In the genomic region with DNA sequence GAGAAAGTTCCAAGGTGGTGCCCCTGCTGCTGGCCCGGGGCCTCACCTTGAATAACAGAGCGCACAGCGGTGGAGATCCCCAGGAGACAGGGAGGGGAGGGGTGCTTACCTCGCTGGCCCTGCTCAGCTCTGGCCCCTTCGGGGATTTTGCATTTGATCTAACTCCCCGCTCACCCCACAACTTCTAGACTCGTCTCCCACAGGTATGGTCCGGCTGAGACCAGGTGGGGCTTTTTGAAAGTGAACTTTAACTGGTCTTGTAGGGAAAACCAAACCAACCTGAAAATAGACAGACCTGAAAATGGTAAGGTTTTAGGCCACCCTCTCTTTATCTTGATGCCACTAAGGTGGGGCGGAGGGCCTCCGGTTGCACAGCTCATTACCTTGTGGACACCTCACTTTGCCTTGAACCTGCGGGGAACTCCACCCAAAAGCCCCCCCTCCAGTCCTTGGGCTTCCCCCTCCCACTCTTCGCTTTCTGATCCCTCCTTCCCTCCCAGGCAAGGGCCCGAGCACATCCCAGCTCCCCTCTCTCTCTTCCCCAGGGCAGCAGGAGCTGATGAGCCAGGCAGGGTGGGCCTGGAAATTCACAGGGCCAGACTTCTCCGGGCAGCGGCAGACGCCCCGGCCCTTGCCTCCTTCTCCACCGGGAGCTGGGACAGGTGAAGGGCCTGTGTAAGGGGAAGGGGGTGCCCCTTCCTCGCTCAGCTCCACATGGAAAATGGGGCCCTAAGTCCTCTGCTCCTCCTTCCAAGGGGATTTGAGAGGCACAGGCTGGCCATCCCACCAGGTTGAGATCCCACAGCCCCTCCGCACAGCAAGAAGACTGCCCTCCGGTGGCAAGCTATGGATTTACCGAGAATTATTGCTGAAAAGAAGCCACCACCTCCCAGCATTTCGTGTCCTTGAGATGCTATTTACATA, we compare ENCODE assay signal across 9 cellular contexts. TPM values are rescaled to one million over a fixed set of nuclear protein-coding genes. Genes with fewer than 3 reads are reported as not detected.
A peak's percentile ranks its signal among the peaks of the same experiment; 100 is the strongest.
DNase-seq lines count a peak whose midpoint lies in the region; ATAC-seq, FAIRE-seq and TF ChIP-seq lines count a peak whose summit lies in the region.
"Had no signal": no experiment of that assay in that cellular context is flagged by ENCODE, and none has a peak within 500 bp of the region (broad histone marks: within the 10 kb centered on the region; RNA-seq: fewer than 3 reads in every experiment).

No MANE protein-coding gene starts in this region.

- H3K27me3 ChIP-seq in heart right ventricle (peaks cover 0 to 22% (median 9%) of the 10 kb centered on the region in 7 donors), MG63 (no peaks in the 10 kb centered on the region)

- peak overlapping the region; percentile 76 for H3K27ac Mint-ChIP-seq in WTC11

- TF ChIP-seq POLR2A in H54 (IDR thresholded peaks at IDR 0.05; ENCODE audit: low read depth, low read length), result no peak

- POLR2A ChIA-PET in WTC11 (lab: Charles Lee), result interaction anchor here (0.7 to 2.2 kb wide), 5 partner anchors 12 to 256 kb away, joined by 3 to 16 read pairs (median 4); a partner anchor contains a TSS

- H3K4me1 ChIP-seq in heart right ventricle, result peaks cover 0 to 5% (median 0%) of the 10 kb centered on the region in 9 donors

- FAIRE-seq in H54 (lab: Jason Lieb, UNC), result no peak

- H3K4me1 Mint-ChIP-seq in WTC11, result peaks cover 38% of the 10 kb centered on the region

- H3K9me3 ChIP-seq in heart right ventricle (peaks cover 0 to 29% (median 7%) of the 10 kb centered on the region in 11 donors), MG63 (peaks cover 6% of the 10 kb centered on the region; the same call in 1 of the 2 replicates)

- H3K4me3 ChIP-seq in heart right ventricle (no peak overlapping the region), MG63 (no peak overlapping the region)
- H3K4me3 ChIP-seq: lung had no signal

- peak overlapping the region; percentile 54 for H3K4me3 Mint-ChIP-seq in WTC11

- peak in 3 of 8 donors; percentile 10 to 40 (median 24) for ATAC-seq in heart right ventricle
- no peak for ATAC-seq in Right ventricle myocardium superior (ENCODE audit: poor library complexity)
- ATAC-seq in WTC11, result peak; percentile 79
- ATAC-seq in esophagus mucosa, result peak; percentile 40

- no peak overlapping the region for H3K27ac ChIP-seq in heart right ventricle

- H3K9me3 Mint-ChIP-seq in WTC11, result peaks cover 13% of the 10 kb centered on the region; the same call in 1 of the 2 replicates

- intact Hi-C loops in heart right ventricle (cut with DNase I) (no loop called here), Right ventricle myocardium superior (cut with DNase I) (no loop called here), posterior vena cava (cut with DNase I) (no loop called here)

- no peaks in the 10 kb centered on the region for H3K36me3 ChIP-seq in heart right ventricle
- no peaks in the 10 kb centered on the region for H3K36me3 ChIP-seq in MG63

- H3K36me3 Mint-ChIP-seq in WTC11, result peaks cover 25% of the 10 kb centered on the region

- H3K27me3 Mint-ChIP-seq in WTC11 (ENCODE audit: low read depth), result no peaks in the 10 kb centered on the region

- 41 to 42% methylated on average over 23 of the region's 23 CpGs for WGBS in heart right ventricle, 2 donors

- TF ChIP-seq CTCF in heart right ventricle (IDR thresholded peaks at IDR 0.05) (peak in 8 of 9 donors; percentile 20 to 57 (median 49)), WTC11 (IDR thresholded peaks at IDR 0.05) (0 out of 2 replicates have a peak, but pooled peaks have one; percentile 39)

- DNase-seq in heart right ventricle (peak in 1 of 2 donors; percentile 20), Right ventricle myocardium superior (no peak), H54 (ENCODE audit: insufficient read length, low spot score) (peak; percentile 30), MG63 (peak; percentile 32), WTC11 (ENCODE audit: low spot score) (peak; percentile 76), posterior vena cava (ENCODE audit: low spot score) (peak; percentile 55), NCI-H1048 (lab: John Stamatoyannopoulos, UW) (no peak)

- CTCF ChIA-PET in WTC11 (lab: Charles Lee), result interaction anchor here (0.6 to 3.6 kb wide), 41 partner anchors 8 to 355 kb away, joined by 3 to 57 read pairs (median 5); a partner anchor contains a TSS

TF ChIP-seq in WTC11, 78 proteins besides CTCF, POLR2A, EP300 and RAD21:
- TF ChIP-seq TEAD1 (CRISPR knock-in tag; IDR thresholded peaks at IDR 0.05), result 0 out of 2 replicates have a peak, but pooled peaks have one; percentile 59
- TF ChIP-seq NFE2L1 (CRISPR knock-in tag; IDR thresholded peaks at IDR 0.05), result no peak
- TF ChIP-seq SP1 (CRISPR knock-in tag; conservative IDR thresholded peaks at IDR 0.05), result 0 out of 2 replicates have a peak, but pooled peaks have one; percentile 28
- TF ChIP-seq ZNF423 (CRISPR knock-in tag; IDR thresholded peaks at IDR 0.05), result peak; percentile 99

RNA-seq across cellular contexts. Expression of a gene that starts 16.1 kb away (rescaled TPM):
- total RNA-seq in heart right ventricle (1 to 10 TPM in 5 of 10 donors, under 1 TPM in 5; 0.21 to 1.7 (median 0.97) TPM), Right ventricle myocardium superior (0.59 TPM), WTC11 (2021) (20.5 to 21.3 TPM (median 20.8 TPM) in 3 replicates), esophagus mucosa (0.12 TPM), posterior vena cava (1 to 10 TPM in 1 of 2 donors, under 1 TPM in 1; 1.00 to 1.3 TPM)
- 1 to 10 TPM; 1.4 to 2.4 TPM for polyA plus RNA-seq in heart right ventricle
- 0.82 TPM in 1 of 2 replicates, not detected in the other for total RNA-seq in MG63 (2014; rRNA removed; shearing (Covaris generic); ENCODE audit: low replicate concordance)

RNA-seq across cellular contexts. Expression of a gene that starts 59.9 kb away (rescaled TPM):
- 10 to 100 TPM; 10.2 to 17.4 (median 15.0) TPM for total RNA-seq in heart right ventricle
- 10 to 100 TPM; 25.5 to 35.2 TPM for polyA plus RNA-seq in heart right ventricle
- 14.6 TPM for total RNA-seq in Right ventricle myocardium superior
- 33.8 and 35.9 TPM in 2 replicates for total RNA-seq in MG63 (2014; rRNA removed; shearing (Covaris generic); ENCODE audit: low replicate concordance)
- 65.6 to 75.1 TPM (median 67.4 TPM) in 3 replicates for total RNA-seq in WTC11 (2021)
- 15.2 TPM for total RNA-seq in esophagus mucosa
- 10 to 100 TPM; 22.4 to 22.7 TPM for total RNA-seq in posterior vena cava

Comparison
In these comparisons a context has a peak if more than half of its experiments do, and no peak if none do; other contexts are left out.
1. DNase-seq: peak in H54 (single experiment), MG63 (single experiment), WTC11 (single experiment) and posterior vena cava (single experiment); none in Right ventricle myocardium superior (single experiment) and NCI-H1048 (single experiment).